In genomic region chr15:58839485-58839884, GRCh38 we compare ENCODE assay signal across 10 cellular contexts.
DNase-seq lines count a peak whose midpoint lies in the region; ATAC-seq, FAIRE-seq and TF ChIP-seq lines count a peak whose summit lies in the region.
"Had no signal": no experiment of that assay in that cellular context is flagged by ENCODE, and none has a peak within 500 bp of the region (broad histone marks: within the 10 kb centered on the region; RNA-seq: fewer than 3 reads in every experiment).

No MANE protein-coding gene starts in this region.

- DNase-seq in DMS53 (lab: John Stamatoyannopoulos, UW): peak; percentile 14
- no peak for DNase-seq in DMS53 treated with DMSO at 0.1 percent for 48 hours (lab: John Stamatoyannopoulos, UW; ENCODE audit: unreplicated experiment)
- DNase-seq in body of pancreas: no peak
- no peak for DNase-seq in psoas muscle
- DNase-seq in small intestine: no peak
- DNase-seq in NCI-H2029 treated with DMSO at 0.1 percent for 48 hours (lab: John Stamatoyannopoulos, UW): no peak
- DNase-seq: NCI-H1092 had no signal

- no peak overlapping the region for H3K9ac ChIP-seq in KMS-11

- no peak for FAIRE-seq in small intestine (lab: Jason Lieb, UNC)

- 86 to 93% methylated on average over 1 of the region's 1 CpG for WGBS in body of pancreas, 2 donors
- WGBS in psoas muscle, 3 donors: 79 to 96% (median 82%) methylated on average over 1 of the region's 1 CpG
- WGBS in small intestine, 3 donors: 93 to 95% (median 93%) methylated on average over 1 of the region's 1 CpG

- no peak overlapping the region for H2AFZ ChIP-seq in KMS-11 (ENCODE audit: low read depth)

- H3K27ac ChIP-seq in KMS-11 (no peak overlapping the region), body of pancreas (no peak overlapping the region), psoas muscle (no peak overlapping the region), small intestine (ENCODE audit: low read depth in 1 of 2, low read length in 1 of 2) (no peak overlapping the region)
- H3K27ac ChIP-seq: tibial nerve had no signal

- H3K4me3 ChIP-seq in KMS-11 (IDR thresholded peaks at IDR 0.05; ENCODE audit: insufficient read depth, low read depth, low read length) (no peak overlapping the region), body of pancreas (no peak overlapping the region), psoas muscle (no peak overlapping the region), small intestine (ENCODE audit: low read depth in 1 of 2, low read length in 2 of 2) (no peak overlapping the region)
- H3K4me3 ChIP-seq: tibial nerve had no signal

- H3K27me3 ChIP-seq in KMS-11 (ENCODE audit: insufficient read depth, low read depth) (no peaks in the 10 kb centered on the region), body of pancreas (no peaks in the 10 kb centered on the region), psoas muscle (ENCODE audit: insufficient read depth in 3 of 3, low read length in 2 of 3) (no peaks in the 10 kb centered on the region), small intestine (ENCODE audit: control insufficient read depth in 2 of 2, insufficient read depth in 2 of 2, low read length in 2 of 2) (no peaks in the 10 kb centered on the region)
- H3K27me3 ChIP-seq: tibial nerve had no signal

- ATAC-seq in body of pancreas (peak; percentile 56), psoas muscle (no peak), GM18907 (IDR thresholded peaks at IDR 0.05; ENCODE audit: unreplicated experiment) (no peak)

- H3K4me2 ChIP-seq in KMS-11: no peak overlapping the region

- H3K4me1 ChIP-seq in KMS-11 (ENCODE audit: low read depth, poor library complexity, severe bottlenecking) (no peaks in the 10 kb centered on the region), body of pancreas (no peaks in the 10 kb centered on the region), psoas muscle (no peaks in the 10 kb centered on the region), small intestine (ENCODE audit: control insufficient read depth in 2 of 2, insufficient read depth in 1 of 2, low read depth in 1 of 2, low read length in 1 of 2) (no peaks in the 10 kb centered on the region)
- H3K4me1 ChIP-seq: tibial nerve had no signal

- H4K20me1 ChIP-seq in KMS-11 (ENCODE audit: insufficient read depth): no peaks in the 10 kb centered on the region

- TF ChIP-seq POLR2A in body of pancreas (IDR thresholded peaks at IDR 0.05): no peak

- no peaks in the 10 kb centered on the region for H3K36me3 ChIP-seq in KMS-11 (ENCODE audit: insufficient read depth)
- no peaks in the 10 kb centered on the region for H3K36me3 ChIP-seq in body of pancreas (replicated peaks in 1 of 2; ENCODE audit: insufficient read depth in 1 of 2, low read depth in 2 of 2)
- peaks cover 0 to 12% of the 10 kb centered on the region in 2 donors for H3K36me3 ChIP-seq in psoas muscle (ENCODE audit: insufficient read depth in 1 of 2, low read depth in 1 of 2)
- H3K36me3 ChIP-seq in small intestine (ENCODE audit: control insufficient read depth in 2 of 2, insufficient read depth in 2 of 2, low read length in 2 of 2): no peaks in the 10 kb centered on the region

- H3K79me2 ChIP-seq in KMS-11 (ENCODE audit: insufficient read depth, low read depth): no peaks in the 10 kb centered on the region

- TF ChIP-seq CTCF in KMS-11 (conservative IDR thresholded peaks at IDR 0.05; ENCODE audit: low read depth, low read length) (peak; percentile 36), body of pancreas (IDR thresholded peaks at IDR 0.05) (peak in 4 of 7 experiments; percentile 15 to 40 (median 28)), psoas muscle (IDR thresholded peaks at IDR 0.05) (peak; percentile 5)

- intact Hi-C loops in body of pancreas (cut with DNase I) (no loop called here), psoas muscle (cut with DNase I) (no loop called here)

- H3K9me3 ChIP-seq in body of pancreas (no peaks in the 10 kb centered on the region), psoas muscle (no peaks in the 10 kb centered on the region), small intestine (ENCODE audit: control insufficient read depth, low read depth) (no peaks in the 10 kb centered on the region)
- H3K9me3 ChIP-seq: tibial nerve had no signal
